ENCODE assay signal across 9 cellular contexts in genomic region chr1:150976401-150976821, GRCh38. TPM values are rescaled to one million over a fixed set of nuclear protein-coding genes. Genes with fewer than 3 reads are reported as not detected.
DNase-seq lines count a peak whose midpoint lies in the region; ATAC-seq and TF ChIP-seq lines count a peak whose summit lies in the region.
"Had no signal": no experiment of that assay in that cellular context is flagged by ENCODE, and none has a peak within 500 bp of the region (broad histone marks: within the 10 kb centered on the region; RNA-seq: fewer than 3 reads in every experiment).

No MANE protein-coding gene starts in this region.

- H3K79me1 ChIP-seq in H9 (ENCODE audit: insufficient read depth, low read depth, low read length, poor library complexity, severe bottlenecking), result no peaks in the 10 kb centered on the region

- H2BK12ac ChIP-seq in H9 (ENCODE audit: insufficient read length, low read depth, low read length), result no peak overlapping the region

- H3K18ac ChIP-seq in H9 (ENCODE audit: insufficient read length, low read depth, low read length), result no peak overlapping the region

- H2AK5ac ChIP-seq in H9 (ENCODE audit: insufficient read length, low read length), result no peak overlapping the region

- H3K9ac ChIP-seq in H9 (ENCODE audit: extremely low read depth, insufficient read length, low read length), result no peak overlapping the region

- H3K27me3 Mint-ChIP-seq in H9 (ENCODE audit: low read depth), result no peaks in the 10 kb centered on the region
- no peaks in the 10 kb centered on the region for H3K27me3 Mint-ChIP-seq in T-helper 17 cell

- DNase-seq in H9 (no peak), T-helper 17 cell (no peak), iPS-NIHi11 (ENCODE audit: low spot score) (peak; percentile 47), erythroblast (lab: John Stamatoyannopoulos, UW) (no peak), NAMALWA (ENCODE audit: low spot score) (no peak), NCI-H2029 (lab: John Stamatoyannopoulos, UW) (no peak)
- no peak for DNase-seq in stimulated activated effector memory CD8-positive, alpha-beta T cell treated with anti-CD3 and anti-CD28 coated beads, Interleukin-12 subunit alpha, Interleukin-12 subunit beta, amount 100 ng/mL, for 72 hours (ENCODE audit: low spot score in 2 of 2)
- DNase-seq: activated CD4-positive, alpha-beta T cell treated with anti-CD3 and anti-CD28 coated beads, Interleukin-2, amount 50 U/mL, for 48 hours; retina had no signal

- H3K4me3 Mint-ChIP-seq in H9, result peak overlapping the region; percentile 78 to 84
- peak overlapping the region; percentile 78 for H3K4me3 Mint-ChIP-seq in T-helper 17 cell
- H3K4me3 Mint-ChIP-seq in stimulated activated effector memory CD8-positive, alpha-beta T cell treated with anti-CD3 and anti-CD28 coated beads, Interleukin-12 subunit alpha, Interleukin-12 subunit beta, amount 100 ng/mL, for 72 hours, result peak overlapping the region; percentile 90

- H2BK120ac ChIP-seq in H9 (ENCODE audit: low read depth, low read length, poor library complexity, severe bottlenecking), result no peak overlapping the region

- H2BK15ac ChIP-seq in H9 (ENCODE audit: low read depth, low read length), result no peak overlapping the region

- no peak overlapping the region for H3T11ph ChIP-seq in H9 (ENCODE audit: low read length)

- ATAC-seq in T-helper 17 cell, result no peak
- ATAC-seq in stimulated activated effector memory CD8-positive, alpha-beta T cell treated with anti-CD3 and anti-CD28 coated beads, Interleukin-12 subunit alpha, Interleukin-12 subunit beta, amount 100 ng/mL, for 72 hours, result no peak

- H4K20me1 ChIP-seq in H9 (ENCODE audit: control insufficient read depth, insufficient read depth, insufficient read length), result no peaks in the 10 kb centered on the region

- H3K23ac ChIP-seq in H9 (ENCODE audit: insufficient read length, low read depth, low read length), result no peak overlapping the region

- H2AFZ ChIP-seq in H9 (ENCODE audit: low read length), result no peak overlapping the region

- H3K23me2 ChIP-seq in H9 (ENCODE audit: insufficient read length, low read depth, low read length, poor library complexity, severe bottlenecking), result peaks cover 12% of the 10 kb centered on the region

- H3K9me3 ChIP-seq in H9 (ENCODE audit: control insufficient read depth, low read depth, low read length), result no peaks in the 10 kb centered on the region
- H3K9me3 ChIP-seq in T-helper 17 cell (ENCODE audit: control insufficient read depth, low read length, poor library complexity, severe bottlenecking), result no peaks in the 10 kb centered on the region

- no peak overlapping the region for H4K8ac ChIP-seq in H9 (replicated peaks; ENCODE audit: insufficient read length, low read depth, low read length)

- H3K36me3 Mint-ChIP-seq in H9 (ENCODE audit: insufficient read depth in 1 of 3, low read depth in 3 of 3) (peaks cover 2 to 4% (median 2%) of the 10 kb centered on the region in 3 experiments; a peak in 2 of 7 replicates), T-helper 17 cell (ENCODE audit: low read depth) (no peaks in the 10 kb centered on the region)
- H3K36me3 Mint-ChIP-seq in stimulated activated effector memory CD8-positive, alpha-beta T cell treated with anti-CD3 and anti-CD28 coated beads, Interleukin-12 subunit alpha, Interleukin-12 subunit beta, amount 100 ng/mL, for 72 hours, result peaks cover 21% of the 10 kb centered on the region

- H3K14ac ChIP-seq in H9 (ENCODE audit: insufficient read depth, low read length), result 0 out of 2 replicates have a peak overlapping the region, but pooled peaks have one; percentile 52

- TF ChIP-seq POLR2A in erythroblast (IDR thresholded peaks at IDR 0.05; ENCODE audit: low read length), result no peak

- H3K27ac Mint-ChIP-seq in H9 (peak overlapping the region in 2 of 3 experiments; percentile 13 to 59; a peak in 4 of 7 replicates), T-helper 17 cell (peak overlapping the region; percentile 92)
- peak overlapping the region; percentile 92 for H3K27ac Mint-ChIP-seq in stimulated activated effector memory CD8-positive, alpha-beta T cell treated with anti-CD3 and anti-CD28 coated beads, Interleukin-12 subunit alpha, Interleukin-12 subunit beta, amount 100 ng/mL, for 72 hours

- no peak overlapping the region for H3K4me2 ChIP-seq in H9 (ENCODE audit: insufficient read depth, insufficient read length, low read length)

- no CpG with 5 or more reads among the region's 9 CpGs for WGBS in H9 (ENCODE audit: extremely low coverage, insufficient read length, low lambda C conversion rate)

- H4K91ac ChIP-seq in H9 (ENCODE audit: insufficient read length, low read depth, low read length), result no peak overlapping the region

- no peak for TF ChIP-seq CTCF in H9 (conservative IDR thresholded peaks at IDR 0.05)

- H3K79me2 ChIP-seq in H9 (ENCODE audit: insufficient read depth, low read length), result peaks cover 20% of the 10 kb centered on the region; the same call in 1 of the 2 replicates

- no peaks in the 10 kb centered on the region for H3K9me3 Mint-ChIP-seq in H9
- H3K9me3 Mint-ChIP-seq in stimulated activated effector memory CD8-positive, alpha-beta T cell treated with anti-CD3 and anti-CD28 coated beads, Interleukin-12 subunit alpha, Interleukin-12 subunit beta, amount 100 ng/mL, for 72 hours, result no peaks in the 10 kb centered on the region

- H2BK5ac ChIP-seq in H9 (ENCODE audit: insufficient read length, low read length), result no peak overlapping the region

- H4K5ac ChIP-seq in H9 (ENCODE audit: insufficient read length, low read depth, low read length), result no peak overlapping the region

- no peaks in the 10 kb centered on the region for H3K27me3 ChIP-seq in H9 (ENCODE audit: insufficient read depth, low read length)

- peaks cover 20% of the 10 kb centered on the region for H3K4me1 ChIP-seq in H9 (ENCODE audit: insufficient read depth, low read length)

- H3K4ac ChIP-seq in H9 (ENCODE audit: low read depth, low read length), result no peak overlapping the region

- H3K56ac ChIP-seq in H9 (ENCODE audit: insufficient read length, low read depth, low read length), result no peak overlapping the region

- H3K27ac ChIP-seq in H9 (ENCODE audit: insufficient read length, low read depth, low read length), result no peak overlapping the region

- H3K4me1 Mint-ChIP-seq in H9, result peaks cover 57 to 58% of the 10 kb centered on the region in 2 experiments
- H3K4me1 Mint-ChIP-seq in T-helper 17 cell, result peaks cover 43% of the 10 kb centered on the region
- H3K4me1 Mint-ChIP-seq in stimulated activated effector memory CD8-positive, alpha-beta T cell treated with anti-CD3 and anti-CD28 coated beads, Interleukin-12 subunit alpha, Interleukin-12 subunit beta, amount 100 ng/mL, for 72 hours, result peaks cover 51% of the 10 kb centered on the region

- no peak overlapping the region for H2BK20ac ChIP-seq in H9 (ENCODE audit: low read depth, low read length, poor library complexity, severe bottlenecking)

RNA-seq across cellular contexts. Expression of gene CERS2, which starts 1.8 kb away (rescaled TPM):
- total RNA-seq in H9 (2021), result 201 and 209 TPM in 2 replicates
- 100 to 1,000 TPM; 108 to 142 TPM for total RNA-seq in T-helper 17 cell

RNA-seq across cellular contexts. Expression of gene ANXA9, which starts 5.7 kb away (rescaled TPM):
- total RNA-seq in H9 (2021) (0.81 and 0.92 TPM in 2 replicates), T-helper 17 cell (under 1 TPM in 1 of 2 donors, not detected in 1; 0.15 TPM)

RNA-seq across cellular contexts. Expression of gene MINDY1, which starts 30.3 kb away (rescaled TPM):
- 6.4 and 6.8 TPM in 2 replicates for total RNA-seq in H9 (2021)
- total RNA-seq in T-helper 17 cell, result 10 to 100 TPM; 19.0 to 31.6 TPM

RNA-seq across cellular contexts. Expression of gene PRUNE1, which starts 31.8 kb away (rescaled TPM):
- 21.0 and 22.3 TPM in 2 replicates for total RNA-seq in H9 (2021)
- 10 to 100 TPM; 15.8 to 30.0 TPM for total RNA-seq in T-helper 17 cell

RNA-seq across cellular contexts. Expression of gene SETDB1, which starts 50.2 kb away (rescaled TPM):
- total RNA-seq in H9 (2021), result 62.1 and 62.7 TPM in 2 replicates
- 10 to 100 TPM; 44.0 to 51.0 TPM for total RNA-seq in T-helper 17 cell

Comparison
In these comparisons a context has a peak if more than half of its experiments do, and no peak if none do; other contexts are left out.
1. H3K27ac Mint-ChIP-seq: peak in every context shown above with its lines; median percentile 92 in T-helper 17 cell; 92 in stimulated activated effector memory CD8-positive, alpha-beta T cell treated with anti-CD3 and anti-CD28 coated beads, Interleukin-12 subunit alpha, Interleukin-12 subunit beta, amount 100 ng/mL, for 72 hours; 36 in H9.